In genomic region chr17:1724351-1724868, GRCh38 we compare ENCODE assay signal across 8 cellular contexts. TPM values are rescaled to one million over a fixed set of nuclear protein-coding genes. Genes with fewer than 3 reads are reported as not detected.
A peak's percentile ranks its signal among the peaks of the same experiment; 100 is the strongest.
DNase-seq lines count a peak whose midpoint lies in the region; ATAC-seq, FAIRE-seq and TF ChIP-seq lines count a peak whose summit lies in the region.

Gene WDR81, plus strand, starts transcription at chr17:1724704. Its CDS starts 256 bp downstream, at chr17:1724960.

- CTCF ChIA-PET in GM12878 (lab: Yijun Ruan, JAX): interaction anchor here (1.4 to 11.0 kb wide), 3 partner anchors 11 to 141 kb away, joined by 3 to 232 read pairs (median 15); no protein-coding TSS in a partner anchor

- TF ChIP-seq RAD21 in GM12878 (IDR thresholded peaks at IDR 0.05; ENCODE audit: insufficient read depth, low read depth, low read length): no peak

- POLR2A ChIA-PET in GM12878 (lab: Charles Lee): interaction anchor here (0.6 to 5.1 kb wide), 4 partner anchors 12 to 1987 kb away, joined by 3 to 16 read pairs (median 4); no protein-coding TSS in a partner anchor

- in situ Hi-C loops in GM12878 (cut with MboI): loop anchor here (5.0 kb wide), 1 partner anchor 108 kb away; the partner anchor contains the start of gene RPA1

- H3K4me1 ChIP-seq in GM12878 (ENCODE audit: control insufficient read depth, insufficient read depth, low read length) (peaks cover 28% of the 10 kb centered on the region), aorta (ENCODE audit: control insufficient read depth in 1 of 2, insufficient read depth in 2 of 2, low read length in 2 of 2) (no peaks in the 10 kb centered on the region)

- TF ChIP-seq CTCF in GM12878 (IDR thresholded peaks at IDR 0.05 in 2 of 3, conservative IDR thresholded peaks at IDR 0.05 in 1 of 3; ENCODE audit: control insufficient read depth in 2 of 3, extremely low read depth in 1 of 3, insufficient read depth in 1 of 3, low read depth in 3 of 3, low read length in 3 of 3) (no peak), retinal pigment epithelial cell (conservative IDR thresholded peaks at IDR 0.05; ENCODE audit: low read depth, low read length) (no peak)

- peak; percentile 87 for DNase-seq in EH (ENCODE audit: low read depth)
- peak; percentile 78 for DNase-seq in H54 (ENCODE audit: insufficient read length, low spot score)
- peak; percentile 54 for DNase-seq in NCI-H1105 treated with DMSO at 0.1 percent for 48 hours (lab: John Stamatoyannopoulos, UW)
- peak; percentile 84 for DNase-seq in UCSD-AML1 (lab: John Stamatoyannopoulos, UW; ENCODE audit: unreplicated experiment)
- DNase-seq in GM12878 (ENCODE audit: low read depth, low spot score): no peak
- peak; percentile 52 to 95 (median 83) for DNase-seq in hypothalamus (lab: John Stamatoyannopoulos, UW)
- DNase-seq in retinal pigment epithelial cell (ENCODE audit: low read depth): no peak
- peak; percentile 95 to 97 for DNase-seq in aorta

- peak within 1 kb of the TSS; percentile 86 for H3K4me3 ChIP-seq in GM12878
- H3K4me3 ChIP-seq in retinal pigment epithelial cell (ENCODE audit: low read length): peak within 1 kb of the TSS; percentile 44
- H3K4me3 ChIP-seq in aorta (ENCODE audit: low read length in 2 of 2): peak within 1 kb of the TSS; percentile 68 to 75

- peak; percentile 44; the same call in 1 of the 2 replicates for TF ChIP-seq POLR2A in H54 (IDR thresholded peaks at IDR 0.05; ENCODE audit: low read depth, low read length)
- TF ChIP-seq POLR2A in GM12878 (IDR thresholded peaks at IDR 0.05; ENCODE audit: low read depth, low read length): peak; percentile 65

- H3K27ac ChIP-seq in GM12878 (ENCODE audit: control insufficient read depth, insufficient read depth): peak within 1 kb of the TSS; percentile 95
- H3K27ac ChIP-seq in aorta (ENCODE audit: low read depth in 1 of 2, low read length in 2 of 2): peak within 1 kb of the TSS in 1 of 2 donors; percentile 23

- SMC1A ChIA-PET in GM12878 (lab: Charles Lee; ENCODE audit: uncharacterized antibody, unreplicated experiment): interaction anchor here (0.7 to 8.4 kb wide), 4 partner anchors 13 to 141 kb away, joined by 3 to 88 read pairs (median 4); no protein-coding TSS in a partner anchor

- no peaks in the 10 kb centered on the region for H4K20me1 ChIP-seq in GM12878 (ENCODE audit: control insufficient read depth, insufficient read depth)

- H3K27me3 ChIP-seq in GM12878 (replicated peaks in 1 of 2; ENCODE audit: control insufficient read depth in 2 of 2, insufficient read depth in 2 of 2, low read length in 1 of 2): no peaks in the 10 kb centered on the region
- H3K27me3 ChIP-seq in aorta (ENCODE audit: control insufficient read depth in 1 of 2, insufficient read depth in 2 of 2, low read length in 1 of 2): no peaks in the 10 kb centered on the region

- peak within 1 kb of the TSS; percentile 70 for H3K4me2 ChIP-seq in GM12878 (ENCODE audit: control insufficient read depth, insufficient read depth)

- RAD21 ChIA-PET in GM12878 (lab: Charles Lee; ENCODE audit: unreplicated experiment): interaction anchor here (1.0 to 5.7 kb wide), 4 partner anchors 12 to 153 kb away, joined by 3 to 80 read pairs (median 16); no protein-coding TSS in a partner anchor

- FAIRE-seq in H54 (lab: Jason Lieb, UNC): no peak
- FAIRE-seq in GM12878 (lab: Jason Lieb, UNC): peak; percentile 52

- no peak for TF ChIP-seq EP300 in GM12878 (IDR thresholded peaks at IDR 0.05; ENCODE audit: borderline replicate concordance in 1 of 2, control insufficient read depth in 1 of 2, low read depth in 2 of 2, low read length in 2 of 2)

- peak within 1 kb of the TSS; percentile 82 for H3K9ac ChIP-seq in GM12878 (ENCODE audit: control insufficient read depth, insufficient read depth, low read length)

- peak within 1 kb of the TSS; percentile 76 for H2AFZ ChIP-seq in GM12878 (ENCODE audit: control insufficient read depth, low read depth, low read length)

- H3K79me2 ChIP-seq in GM12878 (ENCODE audit: control insufficient read depth, insufficient read depth, low read length): peaks cover 16% of the 10 kb centered on the region

- BruUV-seq in GM12878 (replicated peaks; lab: Mats Ljungman, UMichigan): no TSS peak

- H3K36me3 ChIP-seq in GM12878 (ENCODE audit: control insufficient read depth in 2 of 2, insufficient read depth in 2 of 2, low read length in 1 of 2) (peaks cover 3 to 5% of the 10 kb centered on the region in 2 experiments; a peak in 3 of 4 replicates), aorta (ENCODE audit: control insufficient read depth in 1 of 2, insufficient read depth in 2 of 2, low read length in 1 of 2) (peaks cover 0 to 1% of the 10 kb centered on the region in 2 donors)

- ATAC-seq in GM12878 (peak; percentile 69), aorta (ENCODE audit: low FRiP score) (peak; percentile 89)

- H3K9me3 ChIP-seq in GM12878 (replicated peaks; ENCODE audit: control insufficient read depth, insufficient read depth, low read length) (no peaks in the 10 kb centered on the region), aorta (ENCODE audit: control insufficient read depth, low read length) (no peaks in the 10 kb centered on the region)

- under 1% methylated on average over 32 of the region's 57 CpGs for WGBS in GM12878 (ENCODE audit: insufficient coverage, insufficient replicate concordance, low lambda C conversion rate, missing lambda C conversion rate)
- WGBS in aorta, 2 donors: 0 to 1% methylated on average over 29 to 57 of the region's 57 CpGs

- intact Hi-C loops in GM12878 (cut with micrococcal nuclease; ENCODE audit: unreplicated experiment) (loop anchor here (5.0 kb wide), 1 partner anchor 318 kb away; the partner anchor contains the start of gene OVCA2), aorta (cut with DNase I) (loop anchor here (2.0 to 10.0 kb wide), 6 partner anchors 58 to 320 kb away; partner anchors contain the start of genes OVCA2 (in 1 of the 2), RPA1 (in 1 of the 2) and SMYD4 (in 1 of the 2))

TF ChIP-seq in GM12878, 131 proteins besides CTCF, POLR2A, EP300 and RAD21 (continues in another document):
- TF ChIP-seq CBFB (IDR thresholded peaks at IDR 0.05; ENCODE audit: low read depth) (0 out of 2 replicates have a peak, but pooled peaks have one; percentile 21), BHLHE40 (IDR thresholded peaks at IDR 0.05; ENCODE audit: borderline replicate concordance in 1 of 2, low read depth in 2 of 2, low read length in 1 of 2) (peak; percentile 93 to 99), NFYA (IDR thresholded peaks at IDR 0.05; ENCODE audit: borderline replicate concordance, low read depth, low read length) (no peak), RFX5 (IDR thresholded peaks at IDR 0.05; ENCODE audit: low read depth, low read length) (no peak), STAT3 (IDR thresholded peaks at IDR 0.05; ENCODE audit: low read depth, low read length) (no peak), HCFC1 (IDR thresholded peaks at IDR 0.05; ENCODE audit: low read length) (peak; percentile 51), SUPT20H (IDR thresholded peaks at IDR 0.05; ENCODE audit: borderline replicate concordance, control insufficient read depth, low read depth, low read length) (no peak), SP1 (IDR thresholded peaks at IDR 0.05; ENCODE audit: low read depth, low read length) (peak; percentile 13), EED (IDR thresholded peaks at IDR 0.05; ENCODE audit: low read depth) (no peak), SIX5 (IDR thresholded peaks at IDR 0.05; ENCODE audit: low read depth, low read length, severe bottlenecking) (peak; percentile 23), GATAD2B (conservative IDR thresholded peaks at IDR 0.05; ENCODE audit: low read depth) (0 out of 2 replicates have a peak, but pooled peaks have one; percentile 85), KLF5 (IDR thresholded peaks at IDR 0.05; ENCODE audit: partially characterized antibody) (no peak), SREBF1 (IDR thresholded peaks at IDR 0.05; ENCODE audit: low read length) (no peak), FOXK2 (IDR thresholded peaks at IDR 0.05) (peak; percentile 83), BACH1 (IDR thresholded peaks at IDR 0.05; ENCODE audit: borderline replicate concordance) (peak; percentile 56; the same call in 1 of the 2 replicates), CHD4 (IDR thresholded peaks at IDR 0.05) (no peak), MXI1 (IDR thresholded peaks at IDR 0.05; ENCODE audit: low read depth, low read length) (peak; percentile 94), TBL1XR1 (IDR thresholded peaks at IDR 0.05; ENCODE audit: low read depth, low read length) (peak; percentile 55; the same call in 1 of the 2 replicates), BCL3 (IDR thresholded peaks at IDR 0.05; ENCODE audit: borderline replicate concordance, insufficient read depth, low read depth, low read length, poor library complexity, severe bottlenecking) (peak; percentile 43), TCF7 (IDR thresholded peaks at IDR 0.05; ENCODE audit: borderline replicate concordance) (no peak)

RNA-seq across cellular contexts. Expression of gene WDR81, which starts in this region (rescaled TPM):
- total RNA-seq in GM12878 (2013; cell fraction: nucleolus; rRNA removed): 29.5 and 36.2 TPM in 2 replicates
- 15.1 and 16.0 TPM in 2 replicates for total RNA-seq in GM12878 (2014; rRNA removed)
- total RNA-seq in GM12878 (2014; rRNA removed; fragmentation: Illumina TruSeq; extraction: Trizol): 3.8 and 5.0 TPM in 2 replicates
- 19.0 and 22.4 TPM in 2 replicates for total RNA-seq in GM12878 (2021)
- 3.5 TPM for polyA plus RNA-seq in GM12878 (2011; ENCODE audit: low read depth)
- 1.4 and 2.8 TPM in 2 replicates for polyA plus RNA-seq in GM12878 (2011; rRNA removed)
- 5.4 and 7.4 TPM in 2 replicates for polyA plus RNA-seq in GM12878 (2011; cell fraction: cytosol; rRNA removed)
- 28.8 and 42.7 TPM in 2 replicates for polyA plus RNA-seq in GM12878 (2011; cell fraction: nucleus; rRNA removed)
- 9.2 and 10.0 TPM in 2 replicates for polyA plus RNA-seq in GM12878 (2012)
- polyA plus RNA-seq in GM12878 (2014; fragmentation: Illumina TruSeq; extraction: Trizol): 0.54 and 4.0 TPM in 2 replicates
- under 1 TPM in 1 of 2 experiments, not detected in 1; 0.13 TPM for polyA plus RNA-seq in GM12878 (2014; fragmentation: Nextera tagmentation; extraction: Ambion mirVana)
- polyA plus RNA-seq in GM12878 (2014; rRNA removed): 15.1 and 17.5 TPM in 2 replicates
- 1 to 10 TPM; 7.3 to 8.5 TPM for polyA plus RNA-seq in GM12878 (2016; fragmentation: Nextera tagmentation; extraction: Ambion mirVana)
- 5.9 and 14.0 TPM in 2 replicates for polyA minus RNA-seq in GM12878 (2011; rRNA and poly(A)+ RNA removed)
- polyA minus RNA-seq in GM12878 (2011; cell fraction: cytosol; rRNA and poly(A)+ RNA removed): 8.1 and 11.9 TPM in 2 replicates
- 9.6 and 18.9 TPM in 2 replicates for polyA minus RNA-seq in GM12878 (2011; cell fraction: nucleus; rRNA and poly(A)+ RNA removed)
- 10 to 100 TPM; 16.1 to 27.3 TPM for total RNA-seq in aorta
- polyA plus RNA-seq in aorta: 10 to 100 TPM in 1 of 2 donors, 1 to 10 TPM in 1; 3.0 to 13.1 TPM

Comparison
In these comparisons a context has a peak if more than half of its experiments do, and no peak if none do; other contexts are left out.
1. DNase-seq: peak in EH (single experiment), H54 (single experiment), NCI-H1105 treated with DMSO at 0.1 percent for 48 hours (single experiment), UCSD-AML1 (single experiment), hypothalamus (51 of 51) and aorta (2 of 2); none in GM12878 (single experiment) and retinal pigment epithelial cell (single experiment).
2. Peak in every context shown above with its lines, with median percentiles within 50 percentile points of each other: H3K4me3 ChIP-seq.